ENCODE assay signal across 18 cellular contexts in genomic region chr6:135104199-135104598, GRCh38. TPM values are rescaled to one million over a fixed set of nuclear protein-coding genes. Genes with fewer than 3 reads are reported as not detected.
DNase-seq lines count a peak whose midpoint lies in the region; ATAC-seq, FAIRE-seq and TF ChIP-seq lines count a peak whose summit lies in the region.
"Had no signal": no experiment of that assay in that cellular context is flagged by ENCODE, and none has a peak within 500 bp of the region (broad histone marks: within the 10 kb centered on the region; RNA-seq: fewer than 3 reads in every experiment).

No MANE protein-coding gene starts in this region.

- H3K9me3 Mint-ChIP-seq in T-helper 2 cell treated with Interferon-gamma antibody and Interleukin-4, amounts not matched to agents 5 μg/mL and 100 μg/mL, for 36 hours: peaks cover 14% of the 10 kb centered on the region
- H3K9me3 Mint-ChIP-seq in CD4-positive, alpha-beta memory T cell: peaks cover 0 to 2% (median 0%) of the 10 kb centered on the region in 8 donors

- no peak overlapping the region for H3K27ac Mint-ChIP-seq in T-helper 2 cell treated with Interferon-gamma antibody and Interleukin-4, amounts not matched to agents 5 μg/mL and 100 μg/mL, for 36 hours
- H3K27ac Mint-ChIP-seq in CD4-positive, alpha-beta memory T cell: peak overlapping the region; percentile 19 to 92 (median 70)

- peaks cover 36% of the 10 kb centered on the region for H3K4me1 ChIP-seq in CD4-positive, alpha-beta memory T cell (ENCODE audit: insufficient read depth, low read length)
- H3K4me1 ChIP-seq in GM12878 (ENCODE audit: control insufficient read depth, insufficient read depth, low read length): no peaks in the 10 kb centered on the region; the same call in 1 of the 2 replicates

- peak overlapping the region; percentile 2 for H3K4me3 Mint-ChIP-seq in T-helper 2 cell treated with Interferon-gamma antibody and Interleukin-4, amounts not matched to agents 5 μg/mL and 100 μg/mL, for 36 hours
- H3K4me3 Mint-ChIP-seq in CD4-positive, alpha-beta memory T cell: peak overlapping the region in 1 of 8 donors; percentile 60

- peaks cover 2% of the 10 kb centered on the region for H3K36me3 Mint-ChIP-seq in T-helper 2 cell treated with Interferon-gamma antibody and Interleukin-4, amounts not matched to agents 5 μg/mL and 100 μg/mL, for 36 hours (ENCODE audit: low read depth)
- H3K36me3 Mint-ChIP-seq in CD4-positive, alpha-beta memory T cell: no peaks in the 10 kb centered on the region

- no peak for TF ChIP-seq CTCF in GM12878 (IDR thresholded peaks at IDR 0.05 in 2 of 3, conservative IDR thresholded peaks at IDR 0.05 in 1 of 3; ENCODE audit: control insufficient read depth in 2 of 3, extremely low read depth in 1 of 3, insufficient read depth in 1 of 3, low read depth in 3 of 3, low read length in 3 of 3)

- 99% methylated on average over 4 of the region's 4 CpGs for WGBS in GM12878 (ENCODE audit: insufficient coverage, insufficient replicate concordance, low lambda C conversion rate, missing lambda C conversion rate)

- no peak for TF ChIP-seq POLR2A in GM12878 (IDR thresholded peaks at IDR 0.05; ENCODE audit: low read depth, low read length)

- no peak for DNase-seq in T-helper 2 cell treated with Interferon-gamma antibody and Interleukin-4, amounts not matched to agents 5 μg/mL and 100 μg/mL, for 36 hours (ENCODE audit: low spot score)
- no peak for DNase-seq in T-helper 2 cell
- DNase-seq in CD4-positive, alpha-beta memory T cell: no peak
- DNase-seq in NAMALWA (ENCODE audit: low spot score): peak; percentile 58
- no peak for DNase-seq in GM12878 (ENCODE audit: low read depth, low spot score)
- DNase-seq in NCI-H748 (lab: John Stamatoyannopoulos, UW; ENCODE audit: unreplicated experiment): no peak
- DNase-seq in HTR-8/SVneo (ENCODE audit: insufficient read length, low spot score): no peak
- DNase-seq: C1 segment of cervical spinal cord, Calu3, DMS53, HCEC 1CT, NCI-H1092, NCI-H146, NCI-H2081, NCI-H774 had no signal

- SMC1A ChIA-PET in GM12878 (lab: Charles Lee; ENCODE audit: uncharacterized antibody, unreplicated experiment): interaction anchor here (0.9 to 4.7 kb wide), 16 partner anchors 9 to 100 kb away, joined by 3 to 49 read pairs (median 6); no protein-coding TSS in a partner anchor

- no peaks in the 10 kb centered on the region for H3K27me3 ChIP-seq in CD4-positive, alpha-beta memory T cell (ENCODE audit: insufficient read depth, low read length)
- no peaks in the 10 kb centered on the region for H3K27me3 ChIP-seq in GM12878 (replicated peaks in 1 of 2; ENCODE audit: control insufficient read depth in 2 of 2, insufficient read depth in 2 of 2, low read length in 1 of 2)

- H3K79me2 ChIP-seq in GM12878 (ENCODE audit: control insufficient read depth, insufficient read depth, low read length): no peaks in the 10 kb centered on the region

- no peaks in the 10 kb centered on the region for H3K36me3 ChIP-seq in CD4-positive, alpha-beta memory T cell (ENCODE audit: insufficient read depth, low read length)
- H3K36me3 ChIP-seq in GM12878 (ENCODE audit: control insufficient read depth in 2 of 2, insufficient read depth in 2 of 2, low read length in 1 of 2): no peaks in the 10 kb centered on the region

- H3K27me3 Mint-ChIP-seq in T-helper 2 cell treated with Interferon-gamma antibody and Interleukin-4, amounts not matched to agents 5 μg/mL and 100 μg/mL, for 36 hours (ENCODE audit: low read depth): no peaks in the 10 kb centered on the region
- no peaks in the 10 kb centered on the region for H3K27me3 Mint-ChIP-seq in CD4-positive, alpha-beta memory T cell

- H4K20me1 ChIP-seq in GM12878 (ENCODE audit: control insufficient read depth, insufficient read depth): no peaks in the 10 kb centered on the region

- no peak overlapping the region for H2AFZ ChIP-seq in GM12878 (ENCODE audit: control insufficient read depth, low read depth, low read length)

- H3K4me2 ChIP-seq in GM12878 (ENCODE audit: control insufficient read depth, insufficient read depth): no peak overlapping the region

- no peak for ATAC-seq in GM12878
- no peak for ATAC-seq in HG02759 (IDR thresholded peaks at IDR 0.05; ENCODE audit: unreplicated experiment)
- ATAC-seq: Panc1 had no signal

- CTCF ChIA-PET in CD4-positive, alpha-beta memory T cell (lab: Charles Lee; ENCODE audit: partially characterized antibody): interaction anchor here (1.4 to 3.8 kb wide), 6 partner anchors 15 to 80 kb away, joined by 3 to 23 read pairs (median 8); partner anchors contain the start of gene HBS1L
- CTCF ChIA-PET in GM12878 (lab: Yijun Ruan, JAX): interaction anchor here (0.9 to 6.5 kb wide), 7 partner anchors 10 to 43 kb away, joined by 3 to 73 read pairs (median 5); no protein-coding TSS in a partner anchor

- intact Hi-C loops in CD4-positive, alpha-beta memory T cell (cut with micrococcal nuclease): no loop called here
- intact Hi-C loops in GM12878 (cut with micrococcal nuclease; ENCODE audit: unreplicated experiment): no loop called here

- POLR2A ChIA-PET in CD4-positive, alpha-beta memory T cell (lab: Charles Lee; ENCODE audit: partially characterized antibody): interaction anchor here (1.1 to 5.0 kb wide), 6 partner anchors 10 to 76 kb away, joined by 3 to 46 read pairs (median 14); partner anchors contain the start of genes HBS1L and MYB
- POLR2A ChIA-PET in GM12878 (lab: Charles Lee): interaction anchor here (1.0 to 2.5 kb wide), 4 partner anchors 11 to 87 kb away, joined by 3 to 8 read pairs (median 4); partner anchors contain the start of gene HBS1L

- H3K9ac ChIP-seq in GM12878 (ENCODE audit: control insufficient read depth, insufficient read depth, low read length): no peak overlapping the region

- RAD21 ChIA-PET in GM12878 (lab: Charles Lee; ENCODE audit: unreplicated experiment): interaction anchor here (1.0 to 6.3 kb wide), 9 partner anchors 15 to 75 kb away, joined by 3 to 49 read pairs (median 4); partner anchors contain the start of gene HBS1L

- no peak for TF ChIP-seq RAD21 in GM12878 (IDR thresholded peaks at IDR 0.05; ENCODE audit: insufficient read depth, low read depth, low read length)

- in situ Hi-C loops in GM12878 (cut with MboI): no loop called here

- FAIRE-seq in GM12878 (lab: Jason Lieb, UNC): no peak
- FAIRE-seq in HTR-8/SVneo (lab: Jason Lieb, UNC): no peak

- no peak overlapping the region for H3K27ac ChIP-seq in CD4-positive, alpha-beta memory T cell (ENCODE audit: low read depth, low read length)
- H3K27ac ChIP-seq in GM12878 (ENCODE audit: control insufficient read depth, insufficient read depth): no peak overlapping the region
- H3K27ac ChIP-seq: 22Rv1 had no signal

- no peak overlapping the region for H3K4me3 ChIP-seq in CD4-positive, alpha-beta memory T cell (ENCODE audit: low read length in 2 of 2)
- no peak overlapping the region for H3K4me3 ChIP-seq in GM12878

- H3K9me3 ChIP-seq in CD4-positive, alpha-beta memory T cell (ENCODE audit: control insufficient read depth in 1 of 2, low read length in 2 of 2): no peaks in the 10 kb centered on the region
- no peaks in the 10 kb centered on the region for H3K9me3 ChIP-seq in GM12878 (replicated peaks; ENCODE audit: control insufficient read depth, insufficient read depth, low read length)

- no peak for TF ChIP-seq EP300 in GM12878 (IDR thresholded peaks at IDR 0.05; ENCODE audit: borderline replicate concordance in 1 of 2, control insufficient read depth in 1 of 2, low read depth in 2 of 2, low read length in 2 of 2)

- no TSS peak for BruUV-seq in GM12878 (replicated peaks; lab: Mats Ljungman, UMichigan)

- H3K4me1 Mint-ChIP-seq in T-helper 2 cell treated with Interferon-gamma antibody and Interleukin-4, amounts not matched to agents 5 μg/mL and 100 μg/mL, for 36 hours (ENCODE audit: low read depth): peaks cover 43% of the 10 kb centered on the region
- peaks cover 24 to 42% (median 29%) of the 10 kb centered on the region in 4 donors for H3K4me1 Mint-ChIP-seq in CD4-positive, alpha-beta memory T cell

TF ChIP-seq in GM12878, 131 proteins besides CTCF, POLR2A, EP300 and RAD21:
- TF ChIP-seq YY1 (IDR thresholded peaks at IDR 0.05; ENCODE audit: low read depth, low read length): peak; percentile 51; the same call in 1 of the 2 replicates
- TF ChIP-seq, protein P1, sequence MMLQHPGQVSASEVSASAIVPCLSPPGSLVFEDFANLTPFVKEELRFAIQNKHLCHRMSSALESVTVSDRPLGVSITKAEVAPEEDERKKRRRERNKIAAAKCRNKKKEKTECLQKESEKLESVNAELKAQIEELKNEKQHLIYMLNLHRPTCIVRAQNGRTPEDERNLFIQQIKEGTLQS (IDR thresholded peaks at IDR 0.05; ENCODE audit: borderline replicate concordance, extremely low read depth, low read depth, low read length): no peak
- no peak for TF ChIP-seq ZBED1 (IDR thresholded peaks at IDR 0.05; ENCODE audit: borderline replicate concordance)

RNA-seq across cellular contexts. Expression of gene HBS1L, which starts 49.6 kb away (rescaled TPM):
- total RNA-seq in CD4-positive, alpha-beta memory T cell: 10 to 100 TPM; 63.8 to 69.9 TPM
- polyA plus RNA-seq in CD4-positive, alpha-beta memory T cell: 10 to 100 TPM; 49.0 to 59.5 TPM
- total RNA-seq in GM12878 (2013; cell fraction: nucleolus; rRNA removed): 177 and 182 TPM in 2 replicates
- 67.9 and 90.2 TPM in 2 replicates for total RNA-seq in GM12878 (2014; rRNA removed)
- 85.9 and 93.6 TPM in 2 replicates for total RNA-seq in GM12878 (2014; rRNA removed; fragmentation: Illumina TruSeq; extraction: Trizol)
- 68.1 and 79.1 TPM in 2 replicates for total RNA-seq in GM12878 (2021)
- 74.4 TPM for polyA plus RNA-seq in GM12878 (2011; ENCODE audit: low read depth)
- 106 and 146 TPM in 2 replicates for polyA plus RNA-seq in GM12878 (2011; rRNA removed)
- 36.2 and 41.1 TPM in 2 replicates for polyA plus RNA-seq in GM12878 (2011; cell fraction: cytosol; rRNA removed)
- polyA plus RNA-seq in GM12878 (2011; cell fraction: nucleus; rRNA removed): 53.7 and 60.6 TPM in 2 replicates
- 51.2 and 61.3 TPM in 2 replicates for polyA plus RNA-seq in GM12878 (2012)
- polyA plus RNA-seq in GM12878 (2014; fragmentation: Illumina TruSeq; extraction: Trizol): 74.0 and 96.1 TPM in 2 replicates
- 10 to 100 TPM; 58.7 to 83.6 TPM for polyA plus RNA-seq in GM12878 (2014; fragmentation: Nextera tagmentation; extraction: Ambion mirVana)
- 53.4 and 71.1 TPM in 2 replicates for polyA plus RNA-seq in GM12878 (2014; rRNA removed)
- 100 to 1,000 TPM; 132 to 142 TPM for polyA plus RNA-seq in GM12878 (2016; fragmentation: Nextera tagmentation; extraction: Ambion mirVana)
- polyA minus RNA-seq in GM12878 (2011; rRNA and poly(A)+ RNA removed): 92.4 and 120 TPM in 2 replicates
- 40.5 and 42.4 TPM in 2 replicates for polyA minus RNA-seq in GM12878 (2011; cell fraction: cytosol; rRNA and poly(A)+ RNA removed)
- polyA minus RNA-seq in GM12878 (2011; cell fraction: nucleus; rRNA and poly(A)+ RNA removed): 58.0 and 75.3 TPM in 2 replicates
